Comparison of ENCODE assay signal across 29 cellular contexts in the genomic region with DNA sequence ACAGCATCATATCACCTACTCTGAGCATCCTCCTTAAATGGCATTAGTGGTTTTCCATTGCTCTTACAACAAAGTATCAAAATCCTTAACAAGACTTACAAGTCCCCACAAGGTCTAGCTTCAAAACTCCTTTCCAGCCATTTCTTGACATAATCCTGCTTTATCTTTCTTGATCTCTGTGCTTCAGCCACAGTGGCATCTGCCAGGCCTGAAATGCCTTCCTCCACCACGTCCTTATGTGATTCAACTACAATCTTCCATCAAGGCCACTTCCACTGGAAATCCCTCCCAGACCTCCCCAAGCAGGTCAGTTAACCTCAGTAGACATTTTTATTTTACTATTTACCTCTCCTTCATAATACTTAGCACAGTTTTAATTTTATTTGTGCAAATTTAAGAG.
"Had no signal": no experiment of that assay in that cellular context is flagged by ENCODE, and none has a peak within 500 bp of the region (broad histone marks: within the 10 kb centered on the region; RNA-seq: fewer than 3 reads in every experiment).

No MANE protein-coding gene starts in this region.

- H3K9me3 Mint-ChIP-seq: activated CD4-positive, alpha-beta memory T cell treated with anti-CD3 and anti-CD28 coated beads, Interleukin-2, amount 10 ng/mL, durations not matched to agents 7 days and 5 days; activated T-helper 17 cell treated with anti-CD3 and anti-CD28 coated beads, Interleukin-2, amount 50 U/mL, for 72 hours; stimulated activated effector memory CD8-positive, alpha-beta T cell treated with anti-CD3 and anti-CD28 coated beads, Interleukin-12 subunit alpha, Interleukin-12 subunit beta, amount 100 ng/mL, for 72 hours; stimulated activated naive CD8-positive, alpha-beta T cell treated with anti-CD3 and anti-CD28 coated beads, Interleukin-15, amount 100 ng/mL, for 72 hours had no signal

- H3K4me3 ChIP-seq: heart left ventricle, pancreas, prostate gland, sigmoid colon, uterus had no signal

- H3K9me3 ChIP-seq: heart left ventricle, pancreas, prostate gland, sigmoid colon, uterus had no signal

- H3K4me1 ChIP-seq: pancreas, prostate gland, sigmoid colon, uterus had no signal

- H3K4me1 Mint-ChIP-seq: activated CD4-positive, alpha-beta memory T cell treated with anti-CD3 and anti-CD28 coated beads, Interleukin-2, amount 10 ng/mL, durations not matched to agents 7 days and 5 days; activated T-helper 17 cell treated with anti-CD3 and anti-CD28 coated beads, Interleukin-2, amount 50 U/mL, for 72 hours; naive B cell; stimulated activated effector memory CD8-positive, alpha-beta T cell treated with anti-CD3 and anti-CD28 coated beads, Interleukin-12 subunit alpha, Interleukin-12 subunit beta, amount 100 ng/mL, for 72 hours; stimulated activated naive CD8-positive, alpha-beta T cell treated with anti-CD3 and anti-CD28 coated beads, Interleukin-15, amount 100 ng/mL, for 72 hours had no signal

- ATAC-seq: activated CD4-positive, CD25-positive, alpha-beta regulatory T cell treated with anti-CD3 and anti-CD28 coated beads, Interleukin-2, amount 50 U/mL, for 24 hours; activated T-cell treated with anti-CD3 and anti-CD28 coated beads, Interleukin-2, amount 50 U/mL, for 4 hours; activated T-helper 17 cell treated with anti-CD3 and anti-CD28 coated beads, Interleukin-2, amount 50 U/mL, for 72 hours; esophagus mucosa; heart left ventricle; pancreas; stimulated activated effector memory CD8-positive, alpha-beta T cell treated with anti-CD3 and anti-CD28 coated beads, Interleukin-12 subunit alpha, Interleukin-12 subunit beta, amount 100 ng/mL, for 72 hours; stimulated activated naive CD8-positive, alpha-beta T cell treated with anti-CD3 and anti-CD28 coated beads, Interleukin-15, amount 100 ng/mL, for 72 hours had no signal

- H3K27me3 Mint-ChIP-seq: activated T-helper 17 cell treated with anti-CD3 and anti-CD28 coated beads, Interleukin-2, amount 50 U/mL, for 72 hours; stimulated activated naive CD8-positive, alpha-beta T cell treated with anti-CD3 and anti-CD28 coated beads, Interleukin-15, amount 100 ng/mL, for 72 hours; type B pancreatic cell had no signal

- H3K27ac Mint-ChIP-seq: activated CD4-positive, alpha-beta memory T cell treated with anti-CD3 and anti-CD28 coated beads, Interleukin-2, amount 10 ng/mL, durations not matched to agents 7 days and 5 days; activated T-helper 17 cell treated with anti-CD3 and anti-CD28 coated beads, Interleukin-2, amount 50 U/mL, for 72 hours; mesothelial cell of epicardium; stimulated activated effector memory CD8-positive, alpha-beta T cell treated with anti-CD3 and anti-CD28 coated beads, Interleukin-12 subunit alpha, Interleukin-12 subunit beta, amount 100 ng/mL, for 72 hours; stimulated activated naive CD8-positive, alpha-beta T cell treated with anti-CD3 and anti-CD28 coated beads, Interleukin-15, amount 100 ng/mL, for 72 hours; type B pancreatic cell had no signal

- H3K4me3 Mint-ChIP-seq: activated CD4-positive, alpha-beta memory T cell treated with anti-CD3 and anti-CD28 coated beads, Interleukin-2, amount 10 ng/mL, durations not matched to agents 7 days and 5 days; activated T-cell treated with anti-CD3 and anti-CD28 coated beads, Interleukin-2, amount 50 U/mL, for 4 hours; activated T-helper 17 cell treated with anti-CD3 and anti-CD28 coated beads, Interleukin-2, amount 50 U/mL, for 72 hours; mesothelial cell of epicardium; naive B cell; stimulated activated effector memory CD8-positive, alpha-beta T cell treated with anti-CD3 and anti-CD28 coated beads, Interleukin-12 subunit alpha, Interleukin-12 subunit beta, amount 100 ng/mL, for 72 hours; stimulated activated naive CD8-positive, alpha-beta T cell treated with anti-CD3 and anti-CD28 coated beads, Interleukin-15, amount 100 ng/mL, for 72 hours; type B pancreatic cell had no signal

- H3K27me3 ChIP-seq: brain microvascular endothelial cell, heart left ventricle, pancreas, sigmoid colon, uterus had no signal

- H3K36me3 Mint-ChIP-seq: stimulated activated effector memory CD8-positive, alpha-beta T cell treated with anti-CD3 and anti-CD28 coated beads, Interleukin-12 subunit alpha, Interleukin-12 subunit beta, amount 100 ng/mL, for 72 hours had no signal

- H3K36me3 ChIP-seq: brain microvascular endothelial cell, heart left ventricle, pancreas, prostate gland, sigmoid colon, uterus had no signal

- H3K27ac ChIP-seq: brain microvascular endothelial cell, heart left ventricle, pancreas, prostate gland, sigmoid colon, uterus, VCaP had no signal

- DNase-seq: activated CD4-positive, alpha-beta memory T cell treated with anti-CD3 and anti-CD28 coated beads, Interleukin-2, amount 10 ng/mL, durations not matched to agents 7 days and 5 days; activated CD4-positive, alpha-beta T cell treated with anti-CD3 and anti-CD28 coated beads for 48 hours; activated gamma-delta T cell treated with Interleukin-2 at 50 U/mL for 16 hours; activated naive CD4-positive, alpha-beta T cell treated with anti-CD3 and anti-CD28 coated beads, Interleukin-2, amount 50 U/mL, for 16 hours; activated T-cell treated with anti-CD3 and anti-CD28 coated beads, Interleukin-2, amount 50 U/mL, for 4 hours; amniotic stem cell; brain microvascular endothelial cell; foreskin fibroblast; heart left ventricle; hypothalamus; naive B cell; nucleus accumbens; pancreas; retina; sigmoid colon; small intestine; stimulated activated CD4-positive, alpha-beta T cell treated with anti-CD3 and anti-CD28 coated beads, Interleukin-4, amount 100 ng/mL, for 24 hours; stimulated activated naive CD8-positive, alpha-beta T cell treated with anti-CD3 and anti-CD28 coated beads, Interleukin-15, amount 100 ng/mL, for 72 hours; substantia nigra; T-helper 9 cell; uterus had no signal
